ENCODE assay signal across 8 cellular contexts in genomic region chr12:103929051-103929908, GRCh38. TPM values are rescaled to one million over a fixed set of nuclear protein-coding genes. Genes with fewer than 3 reads are reported as not detected.
DNase-seq lines count a peak whose midpoint lies in the region; ATAC-seq and TF ChIP-seq lines count a peak whose summit lies in the region.

No MANE protein-coding gene starts in this region.

- H3K27me3 Mint-ChIP-seq in T-helper 17 cell = no peaks in the 10 kb centered on the region
- H3K27me3 Mint-ChIP-seq in type B pancreatic cell = peaks cover 3% of the 10 kb centered on the region

- no peaks in the 10 kb centered on the region for H3K9me3 ChIP-seq in T-helper 17 cell (ENCODE audit: control insufficient read depth, low read length, poor library complexity, severe bottlenecking)

- no peak for TF ChIP-seq CTCF in type B pancreatic cell (conservative IDR thresholded peaks at IDR 0.05)

- peak overlapping the region; percentile 56 for H3K4me3 ChIP-seq in GM08714 (ENCODE audit: low read length)

- H3K36me3 Mint-ChIP-seq in T-helper 17 cell (ENCODE audit: low read depth) (peaks cover 3% of the 10 kb centered on the region), type B pancreatic cell (peaks cover 24% of the 10 kb centered on the region)

- H3K27ac Mint-ChIP-seq in T-helper 17 cell = peak overlapping the region; percentile 100
- H3K27ac Mint-ChIP-seq in type B pancreatic cell = peak overlapping the region; percentile 99

- DNase-seq in NCI-H187 treated with DMSO at 0.1 percent for 48 hours (lab: John Stamatoyannopoulos, UW) = peak; percentile 83
- peak; percentile 60 to 76 (median 70) for DNase-seq in T-helper 17 cell
- DNase-seq in left ventricle myocardium superior = peak; percentile 88
- peak; percentile 96 for DNase-seq in posterior vena cava (ENCODE audit: low spot score)
- DNase-seq in type B pancreatic cell (ENCODE audit: extremely low spot score, unreplicated experiment) = peak; percentile 79

- peak; percentile 14 for ATAC-seq in HG02840 (IDR thresholded peaks at IDR 0.05; ENCODE audit: low FRiP score, unreplicated experiment)
- peak; percentile 53 for ATAC-seq in T-helper 17 cell
- peak; percentile 69 for ATAC-seq in left ventricle myocardium superior

- intact Hi-C loops in left ventricle myocardium superior (cut with micrococcal nuclease) (no loop called here), posterior vena cava (cut with DNase I) (no loop called here)

- no peaks in the 10 kb centered on the region for H3K9me3 Mint-ChIP-seq in type B pancreatic cell

- H3K4me3 Mint-ChIP-seq in T-helper 17 cell (peak overlapping the region; percentile 93), type B pancreatic cell (peak overlapping the region; percentile 94)

- H3K27ac ChIP-seq in angular gyrus (ENCODE audit: low read depth, low read length) = peak overlapping the region; percentile 98

- H3K4me1 Mint-ChIP-seq in T-helper 17 cell = peaks cover 51% of the 10 kb centered on the region
- peaks cover 18% of the 10 kb centered on the region for H3K4me1 Mint-ChIP-seq in type B pancreatic cell (ENCODE audit: unreplicated experiment)

RNA-seq across cellular contexts. Expression of gene HSP90B1, which starts 0.9 kb away (rescaled TPM):
- 100 to 1,000 TPM; 339 to 429 TPM for total RNA-seq in T-helper 17 cell
- 350 TPM for total RNA-seq in left ventricle myocardium superior
- 100 to 1,000 TPM; 673 to 848 TPM for total RNA-seq in posterior vena cava
- total RNA-seq in type B pancreatic cell (ENCODE audit: low replicate concordance) = 832 and 967 TPM in 2 replicates

RNA-seq across cellular contexts. Expression of gene TDG, which starts 36.4 kb away (rescaled TPM):
- 10 to 100 TPM; 27.0 to 30.4 TPM for total RNA-seq in T-helper 17 cell
- 11.2 TPM for total RNA-seq in left ventricle myocardium superior
- 10 to 100 TPM; 17.4 to 17.6 TPM for total RNA-seq in posterior vena cava
- 40.1 and 43.6 TPM in 2 replicates for total RNA-seq in type B pancreatic cell (ENCODE audit: low replicate concordance)

Comparison
In these comparisons a context has a peak if more than half of its experiments do, and no peak if none do; other contexts are left out.
1. Peak in every context shown above with its lines: DNase-seq, ATAC-seq, H3K4me3 ChIP-seq and H3K27ac ChIP-seq.
2. ATAC-seq: peak in every context shown above with its lines; median percentile 69 in left ventricle myocardium superior; 53 in T-helper 17 cell; 14 in HG02840.